ENCODE assay signal across 1 cellular context in genomic region chr5:179801304-179802206, GRCh38.
A peak's percentile ranks its signal among the peaks of the same experiment; 100 is the strongest.
TF ChIP-seq lines count a peak whose summit lies in the region.

No MANE protein-coding gene starts in this region.

TF ChIP-seq in K562, 482 proteins besides CTCF, POLR2A, EP300 and RAD21 (continued from another document):
- TF ChIP-seq ZNF609 (CRISPR knock-in tag; IDR thresholded peaks at IDR 0.05; ENCODE audit: borderline replicate concordance) (no peak), SMARCE1 (IDR thresholded peaks at IDR 0.05) (no peak), HDAC2 (IDR thresholded peaks at IDR 0.05) (no peak), MIER1 (IDR thresholded peaks at IDR 0.05; ENCODE audit: low read depth) (no peak), CREB1 (IDR thresholded peaks at IDR 0.05) (no peak), CREB1 (CRISPR knock-in tag; IDR thresholded peaks at IDR 0.05) (no peak), EP400 (IDR thresholded peaks at IDR 0.05) (no peak), RBM22 (IDR thresholded peaks at IDR 0.05; ENCODE audit: low read depth, low read length, poor library complexity, severe bottlenecking) (peak; percentile 34), TCF7 (IDR thresholded peaks at IDR 0.05; ENCODE audit: borderline replicate concordance) (no peak), ZBTB8A (IDR thresholded peaks at IDR 0.05; ENCODE audit: partially characterized antibody) (no peak), TGIF2 (CRISPR knock-in tag; IDR thresholded peaks at IDR 0.05) (no peak), NFE2L1 (tag; IDR thresholded peaks at IDR 0.05; ENCODE audit: borderline replicate concordance, low read depth) (no peak), SLC30A9 (CRISPR knock-in tag; IDR thresholded peaks at IDR 0.05) (no peak), POLR2G (IDR thresholded peaks at IDR 0.05; ENCODE audit: low read depth, low read length) (peak; percentile 67), ZZZ3 (IDR thresholded peaks at IDR 0.05) (no peak), ZNF232 (CRISPR knock-in tag; IDR thresholded peaks at IDR 0.05) (no peak), USF2 (CRISPR knock-in tag; IDR thresholded peaks at IDR 0.05) (no peak), RBM34 (IDR thresholded peaks at IDR 0.05; ENCODE audit: borderline replicate concordance, insufficient read depth, low read length) (no peak), TFAP4 (CRISPR knock-in tag; IDR thresholded peaks at IDR 0.05; ENCODE audit: borderline replicate concordance) (no peak), FOXJ3 (CRISPR knock-in tag; IDR thresholded peaks at IDR 0.05) (no peak), TCF7L2 (IDR thresholded peaks at IDR 0.05; ENCODE audit: low read depth, low read length) (no peak), ELF4 (CRISPR knock-in tag; IDR thresholded peaks at IDR 0.05) (no peak), CCAR2 (IDR thresholded peaks at IDR 0.05; ENCODE audit: low read depth, low read length) (no peak), FOXK2 (conservative IDR thresholded peaks at IDR 0.05 in 1 of 2, IDR thresholded peaks at IDR 0.05 in 1 of 2; ENCODE audit: low read depth in 2 of 2) (no peak), IRF9 (tag; IDR thresholded peaks at IDR 0.05) (no peak), SETDB1 (IDR thresholded peaks at IDR 0.05; ENCODE audit: low read length) (no peak), KLF16 (IDR thresholded peaks at IDR 0.05) (no peak), NCOR1 (IDR thresholded peaks at IDR 0.05) (no peak), SMARCC2 (IDR thresholded peaks at IDR 0.05; ENCODE audit: low read depth) (no peak), DACH1 (IDR thresholded peaks at IDR 0.05; ENCODE audit: partially characterized antibody) (no peak), ZEB2 (IDR thresholded peaks at IDR 0.05) (no peak), RBFOX2 (IDR thresholded peaks at IDR 0.05; ENCODE audit: low read depth, low read length) (peak; percentile 9), RNF2 (IDR thresholded peaks at IDR 0.05) (no peak), ATF3 (IDR thresholded peaks at IDR 0.05) (peak; percentile 53; the same call in 1 of the 2 replicates), ATF3 (CRISPR knock-in tag; conservative IDR thresholded peaks at IDR 0.05) (no peak), NFIC (IDR thresholded peaks at IDR 0.05) (peak; percentile 27; the same call in 1 of the 2 replicates), TAF15 (IDR thresholded peaks at IDR 0.05; ENCODE audit: low read depth, low read length) (no peak), SRSF3 (IDR thresholded peaks at IDR 0.05; ENCODE audit: insufficient read depth, low read length) (no peak)
